ENCODE assay signal across 27 cellular contexts in genomic region chr11:103157542-103157941, GRCh38.
"Had no signal": no experiment of that assay in that cellular context is flagged by ENCODE, and none has a peak within 500 bp of the region (broad histone marks: within the 10 kb centered on the region; RNA-seq: fewer than 3 reads in every experiment).

No MANE protein-coding gene starts in this region.

- H3K36me3 ChIP-seq: ovary, uterus had no signal

- H3K27ac ChIP-seq: neural progenitor cell, ovary, parathyroid adenoma, psoas muscle, skin epidermis, spleen, suprapubic skin, testis, tibial artery, transverse colon, upper lobe of right lung, uterus had no signal

- H3K4me1 ChIP-seq: neural progenitor cell, parathyroid adenoma, psoas muscle, spleen, suprapubic skin, testis, tibial artery, transverse colon, upper lobe of right lung, uterus had no signal

- DNase-seq: natural killer cell; occipital lobe; ovary; psoas muscle; right cardiac atrium; spleen; stimulated activated CD4-positive, alpha-beta T cell treated with anti-CD3 and anti-CD28 coated beads, Interleukin-12 subunit alpha, Interleukin-12 subunit beta, amount 100 ng/mL, for 4 hours; stimulated activated CD4-positive, alpha-beta T cell treated with anti-CD3 and anti-CD28 coated beads, Interleukin-1b, Interleukin-23, amount 100 ng/mL, for 48 hours; stimulated activated CD4-positive, alpha-beta T cell treated with anti-CD3 and anti-CD28 coated beads, Interleukin-4, amount 100 ng/mL, for 1 hour; stimulated activated CD4-positive, alpha-beta T cell treated with anti-CD3 and anti-CD28 coated beads, Interleukin-4, amount 100 ng/mL, for 4 hours; stimulated activated CD8-positive, alpha-beta memory T cell treated with anti-CD3 and anti-CD28 coated beads, Interleukin-4, amount 100 ng/mL, for 48 hours; stimulated activated naive CD4-positive, alpha-beta T cell; stimulated activated naive CD8-positive, alpha-beta T cell treated with anti-CD3 and anti-CD28 coated beads, Interleukin-15, amount 100 ng/mL, for 72 hours; stimulated activated naive CD8-positive, alpha-beta T cell treated with anti-CD3 and anti-CD28 coated beads, Interleukin-15, Interleukin-2, amounts not matched to agents 100 U/mL and 50 U/mL, for 24 hours; substantia nigra; testis; tibial artery; transverse colon; upper lobe of right lung; uterus had no signal

- H2AFZ ChIP-seq: neural progenitor cell, parathyroid adenoma had no signal

- ATAC-seq: natural killer cell; psoas muscle; right cardiac atrium; sciatic nerve; stimulated activated memory B cell treated with anti-CD40 and anti-IgM and Interleukin-4, amounts not matched to agents 10 μg/mL and 1 μg/mL and 100 μg/mL, for 72 hours; stimulated activated naive CD8-positive, alpha-beta T cell treated with anti-CD3 and anti-CD28 coated beads, Interleukin-15, amount 100 ng/mL, for 72 hours; stimulated activated naive CD8-positive, alpha-beta T cell treated with anti-CD3 and anti-CD28 coated beads, Interleukin-15, Interleukin-2, amounts not matched to agents 100 U/mL and 50 U/mL, for 24 hours; upper lobe of right lung had no signal

- H3K4me3 ChIP-seq: neural progenitor cell, ovary, psoas muscle, skin epidermis, smooth muscle cell, spleen, suprapubic skin, testis, tibial artery, transverse colon, upper lobe of right lung, uterus had no signal

- H3K9ac ChIP-seq: neural progenitor cell, parathyroid adenoma had no signal

- H3K27me3 ChIP-seq: neural progenitor cell, ovary, spleen, suprapubic skin, testis, tibial artery, transverse colon, upper lobe of right lung, uterus had no signal

- H3K4me2 ChIP-seq: neural progenitor cell, smooth muscle cell had no signal

- H3K9me3 ChIP-seq: ovary, psoas muscle, spleen, suprapubic skin, testis, tibial artery, transverse colon, upper lobe of right lung, uterus had no signal

- H3K79me2 ChIP-seq: parathyroid adenoma had no signal
